ENCODE assay signal across 16 cellular contexts in genomic region chr4:28009541-28009940, GRCh38.
DNase-seq lines count a peak whose midpoint lies in the region; TF ChIP-seq lines count a peak whose summit lies in the region.
"Had no signal": no experiment of that assay in that cellular context is flagged by ENCODE, and none has a peak within 500 bp of the region (broad histone marks: within the 10 kb centered on the region; RNA-seq: fewer than 3 reads in every experiment).

No MANE protein-coding gene starts in this region.

- no peak overlapping the region for H3K18ac ChIP-seq in mesenchymal stem cell (ENCODE audit: low read depth in 1 of 2, low read length in 2 of 2)

- H3K27ac ChIP-seq in mesenchymal stem cell (ENCODE audit: low read length, poor library complexity, severe bottlenecking): no peak overlapping the region
- H3K27ac ChIP-seq: BLaER1 treated with 17β-estradiol and CSF1 and Interleukin-3, amounts not matched to agents 10 nM and 100 nM; HL-60 had no signal

- H3K27me3 ChIP-seq in mesenchymal stem cell (ENCODE audit: control insufficient read depth in 1 of 2, insufficient read depth in 1 of 2, low read length in 2 of 2): no peaks in the 10 kb centered on the region
- H3K27me3 ChIP-seq: BLaER1 treated with 17β-estradiol and CSF1 and Interleukin-3, amounts not matched to agents 10 nM and 100 nM had no signal

- no peak overlapping the region for H2AK5ac ChIP-seq in mesenchymal stem cell (ENCODE audit: low read length, severe bottlenecking)

- no peak overlapping the region for H2BK5ac ChIP-seq in mesenchymal stem cell (ENCODE audit: low read depth, low read length, poor library complexity, severe bottlenecking)

- no peak overlapping the region for H3K23ac ChIP-seq in mesenchymal stem cell (ENCODE audit: low read length in 2 of 2)

- peaks cover under 1% of the 10 kb centered on the region for H3K9me3 ChIP-seq in mesenchymal stem cell (ENCODE audit: control insufficient read depth, low read length)

- H4K8ac ChIP-seq in mesenchymal stem cell (ENCODE audit: low read length): no peak overlapping the region

- no peak overlapping the region for H2AFZ ChIP-seq in mesenchymal stem cell (ENCODE audit: low read depth, low read length)

- no peak overlapping the region for H3K14ac ChIP-seq in mesenchymal stem cell (ENCODE audit: low read length in 2 of 2)

- no peaks in the 10 kb centered on the region for H3K79me1 ChIP-seq in mesenchymal stem cell (replicated peaks; ENCODE audit: low read length, poor library complexity, severe bottlenecking)

- peak; percentile 3 for DNase-seq in HCEC 1CT
- DNase-seq in NCI-H226: peak; percentile 46
- DNase-seq in epithelial cell of esophagus (ENCODE audit: low read depth): peak; percentile 57
- DNase-seq in superior temporal gyrus (ENCODE audit: extremely low spot score): no peak
- no peak for DNase-seq in DMS 273 treated with DMSO at 0.1 percent for 48 hours (lab: John Stamatoyannopoulos, UW)
- no peak for DNase-seq in mesenchymal stem cell
- no peak for DNase-seq in NCI-H1436 (lab: John Stamatoyannopoulos, UW)
- DNase-seq: 8988T; Calu3; CD8-positive, alpha-beta T cell; DMS53; DND-41; EL; H9 had no signal

- H3K36me3 ChIP-seq in mesenchymal stem cell (ENCODE audit: control insufficient read depth in 1 of 2, insufficient read depth in 2 of 2, low read depth in 1 of 2, low read length in 2 of 2): no peaks in the 10 kb centered on the region
- H3K36me3 ChIP-seq: BLaER1 treated with 17β-estradiol and CSF1 and Interleukin-3, amounts not matched to agents 10 nM and 100 nM had no signal

- H3K9ac ChIP-seq in mesenchymal stem cell (ENCODE audit: low read length): no peak overlapping the region
- H3K9ac ChIP-seq: BLaER1 treated with 17β-estradiol and CSF1 and Interleukin-3, amounts not matched to agents 10 nM and 100 nM had no signal

- H3K4me3 ChIP-seq in epithelial cell of esophagus (ENCODE audit: low read length) (no peak overlapping the region), mesenchymal stem cell (ENCODE audit: insufficient read depth in 1 of 2, low read depth in 1 of 2, low read length in 2 of 2) (no peak overlapping the region)
- H3K4me3 ChIP-seq: BLaER1 treated with 17β-estradiol and CSF1 and Interleukin-3, amounts not matched to agents 10 nM and 100 nM had no signal

- H3K4ac ChIP-seq in mesenchymal stem cell (ENCODE audit: low read depth in 1 of 2, low read length in 2 of 2): no peak overlapping the region

- H4K91ac ChIP-seq in mesenchymal stem cell (ENCODE audit: low read length): no peak overlapping the region

- H3K4me1 ChIP-seq in mesenchymal stem cell (ENCODE audit: control insufficient read depth, insufficient read depth, low read depth, low read length): no peaks in the 10 kb centered on the region
- H3K4me1 ChIP-seq: BLaER1 treated with 17β-estradiol and CSF1 and Interleukin-3, amounts not matched to agents 10 nM and 100 nM had no signal

- H2BK12ac ChIP-seq in mesenchymal stem cell (ENCODE audit: low read length in 2 of 2): no peak overlapping the region

- H2BK15ac ChIP-seq in mesenchymal stem cell (ENCODE audit: low read depth, poor library complexity, severe bottlenecking): no peak overlapping the region

- no peak overlapping the region for H3K4me2 ChIP-seq in mesenchymal stem cell (ENCODE audit: low read length, poor library complexity, severe bottlenecking)
- H3K4me2 ChIP-seq: BLaER1 treated with 17β-estradiol and CSF1 and Interleukin-3, amounts not matched to agents 10 nM and 100 nM had no signal

- no peak overlapping the region for H2BK120ac ChIP-seq in mesenchymal stem cell (ENCODE audit: low read depth, low read length)

- TF ChIP-seq CTCF in epithelial cell of esophagus (IDR thresholded peaks at IDR 0.05; ENCODE audit: insufficient read depth, low read depth, low read length, missing control alignments): no peak

- 38% methylated on average over 1 of the region's 2 CpGs for WGBS in mesenchymal stem cell

Comparison
In these comparisons a context has a peak if more than half of its experiments do, and no peak if none do; other contexts are left out.
1. DNase-seq: peak in HCEC 1CT (single experiment), NCI-H226 (single experiment) and epithelial cell of esophagus (single experiment); none in superior temporal gyrus (single experiment), DMS 273 treated with DMSO at 0.1 percent for 48 hours (single experiment), mesenchymal stem cell (single experiment) and NCI-H1436 (single experiment).